Comparison of ENCODE assay signal across 27 cellular contexts in the genomic region with DNA sequence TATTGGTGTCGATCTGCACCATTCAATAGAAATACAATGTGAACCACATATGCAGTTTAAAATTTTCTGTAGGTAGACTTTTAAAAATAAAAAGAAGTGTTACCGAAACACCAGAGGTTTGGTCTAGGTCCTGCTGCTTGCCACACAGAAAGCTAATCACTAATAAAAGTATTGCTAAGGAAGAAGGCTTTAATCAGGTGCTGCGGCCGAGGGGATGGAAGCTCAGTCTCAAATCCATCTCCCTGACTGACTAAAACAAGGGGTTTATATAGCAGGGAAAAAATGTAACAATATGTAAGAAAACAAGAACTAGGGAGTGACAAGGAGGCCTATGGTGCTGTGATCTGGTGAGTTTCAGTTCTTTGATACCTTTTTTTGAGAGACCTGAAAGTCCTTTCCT.
"Had no signal": no experiment of that assay in that cellular context is flagged by ENCODE, and none has a peak within 500 bp of the region (broad histone marks: within the 10 kb centered on the region; RNA-seq: fewer than 3 reads in every experiment).

No MANE protein-coding gene starts in this region.

- H3K4me3 ChIP-seq: stomach, suprapubic skin, testis, thoracic aorta, thyroid gland, tibial artery, tibial nerve, transverse colon, upper lobe of left lung, upper lobe of right lung, uterus, vagina had no signal

- H3K27me3 ChIP-seq: stomach, suprapubic skin, testis, thyroid gland, tibial artery, tibial nerve, transverse colon, upper lobe of left lung, upper lobe of right lung, uterus, vagina had no signal

- DNase-seq: stimulated activated CD4-positive, alpha-beta T cell treated with anti-CD3 and anti-CD28 coated beads, Interleukin-2, amount 100 ng/mL, for 48 hours; stimulated activated CD4-positive, alpha-beta T cell treated with anti-CD3 and anti-CD28 coated beads, Interleukin-4, amount 100 ng/mL, for 1 hour; stimulated activated CD4-positive, alpha-beta T cell treated with anti-CD3 and anti-CD28 coated beads, Interleukin-4, amount 100 ng/mL, for 24 hours; stimulated activated CD4-positive, alpha-beta T cell treated with anti-CD3 and anti-CD28 coated beads, Interleukin-4, amount 100 ng/mL, for 4 hours; stimulated activated CD8-positive, alpha-beta memory T cell treated with anti-CD3 and anti-CD28 coated beads, Interleukin-4, amount 100 ng/mL, for 48 hours; stimulated activated naive B cell treated with anti-CD40 and anti-IgM and Interleukin-4, amounts not matched to agents 10 μg/mL and 1 μg/mL and 100 μg/mL, for 72 hours; stimulated activated naive CD4-positive, alpha-beta T cell; stimulated activated naive CD4-positive, alpha-beta T cell treated with Interleukin-2 at 50 U/mL for 16 hours; stimulated activated naive CD8-positive, alpha-beta T cell treated with anti-CD3 and anti-CD28 coated beads, Interleukin-15, amount 100 ng/mL, for 72 hours; stimulated activated naive CD8-positive, alpha-beta T cell treated with anti-CD3 and anti-CD28 coated beads, Interleukin-15, Interleukin-2, amounts not matched to agents 100 U/mL and 50 U/mL, for 24 hours; stomach; substantia nigra; testis; thyroid gland; tibial artery; transverse colon; trophoblast cell; upper lobe of left lung; upper lobe of right lung; uterus had no signal

- H3K27ac ChIP-seq: stomach, suprapubic skin, testis, thoracic aorta, thyroid gland, tibial artery, tibial nerve, transverse colon, upper lobe of left lung, upper lobe of right lung, uterus, vagina had no signal

- FAIRE-seq: urothelium cell line had no signal

- ATAC-seq: stimulated activated effector memory CD8-positive, alpha-beta T cell treated with anti-CD3 and anti-CD28 coated beads, Interleukin-12 subunit alpha, Interleukin-12 subunit beta, amount 100 ng/mL, for 72 hours; stimulated activated memory B cell treated with anti-CD40 and anti-IgM and Interleukin-4, amounts not matched to agents 10 μg/mL and 1 μg/mL and 100 μg/mL, for 72 hours; stimulated activated naive B cell treated with anti-CD40 and anti-IgM and Interleukin-4, amounts not matched to agents 10 μg/mL and 1 μg/mL and 100 μg/mL, for 72 hours; stimulated activated naive CD8-positive, alpha-beta T cell treated with anti-CD3 and anti-CD28 coated beads, Interleukin-15, amount 100 ng/mL, for 72 hours; stimulated activated naive CD8-positive, alpha-beta T cell treated with anti-CD3 and anti-CD28 coated beads, Interleukin-15, Interleukin-2, amounts not matched to agents 100 U/mL and 50 U/mL, for 24 hours; upper lobe of right lung had no signal

- H3K9me3 ChIP-seq: testis, thyroid gland had no signal

- H3K36me3 ChIP-seq: suprapubic skin, thoracic aorta, thyroid gland, tibial artery, upper lobe of left lung, upper lobe of right lung, uterus, vagina had no signal

- H3K4me1 ChIP-seq: stomach, suprapubic skin, testis, thyroid gland, tibial artery, tibial nerve, transverse colon, upper lobe of left lung, upper lobe of right lung, uterus, vagina had no signal
